ENCODE assay signal across 1 cellular context in genomic region chr7:130793855-130794618, GRCh38.
TF ChIP-seq lines count a peak whose summit lies in the region.

No MANE protein-coding gene starts in this region.

TF ChIP-seq in GM23338, 12 proteins besides CTCF, POLR2A, EP300 and RAD21 (continued from another document):
- TF ChIP-seq, protein P1, sequence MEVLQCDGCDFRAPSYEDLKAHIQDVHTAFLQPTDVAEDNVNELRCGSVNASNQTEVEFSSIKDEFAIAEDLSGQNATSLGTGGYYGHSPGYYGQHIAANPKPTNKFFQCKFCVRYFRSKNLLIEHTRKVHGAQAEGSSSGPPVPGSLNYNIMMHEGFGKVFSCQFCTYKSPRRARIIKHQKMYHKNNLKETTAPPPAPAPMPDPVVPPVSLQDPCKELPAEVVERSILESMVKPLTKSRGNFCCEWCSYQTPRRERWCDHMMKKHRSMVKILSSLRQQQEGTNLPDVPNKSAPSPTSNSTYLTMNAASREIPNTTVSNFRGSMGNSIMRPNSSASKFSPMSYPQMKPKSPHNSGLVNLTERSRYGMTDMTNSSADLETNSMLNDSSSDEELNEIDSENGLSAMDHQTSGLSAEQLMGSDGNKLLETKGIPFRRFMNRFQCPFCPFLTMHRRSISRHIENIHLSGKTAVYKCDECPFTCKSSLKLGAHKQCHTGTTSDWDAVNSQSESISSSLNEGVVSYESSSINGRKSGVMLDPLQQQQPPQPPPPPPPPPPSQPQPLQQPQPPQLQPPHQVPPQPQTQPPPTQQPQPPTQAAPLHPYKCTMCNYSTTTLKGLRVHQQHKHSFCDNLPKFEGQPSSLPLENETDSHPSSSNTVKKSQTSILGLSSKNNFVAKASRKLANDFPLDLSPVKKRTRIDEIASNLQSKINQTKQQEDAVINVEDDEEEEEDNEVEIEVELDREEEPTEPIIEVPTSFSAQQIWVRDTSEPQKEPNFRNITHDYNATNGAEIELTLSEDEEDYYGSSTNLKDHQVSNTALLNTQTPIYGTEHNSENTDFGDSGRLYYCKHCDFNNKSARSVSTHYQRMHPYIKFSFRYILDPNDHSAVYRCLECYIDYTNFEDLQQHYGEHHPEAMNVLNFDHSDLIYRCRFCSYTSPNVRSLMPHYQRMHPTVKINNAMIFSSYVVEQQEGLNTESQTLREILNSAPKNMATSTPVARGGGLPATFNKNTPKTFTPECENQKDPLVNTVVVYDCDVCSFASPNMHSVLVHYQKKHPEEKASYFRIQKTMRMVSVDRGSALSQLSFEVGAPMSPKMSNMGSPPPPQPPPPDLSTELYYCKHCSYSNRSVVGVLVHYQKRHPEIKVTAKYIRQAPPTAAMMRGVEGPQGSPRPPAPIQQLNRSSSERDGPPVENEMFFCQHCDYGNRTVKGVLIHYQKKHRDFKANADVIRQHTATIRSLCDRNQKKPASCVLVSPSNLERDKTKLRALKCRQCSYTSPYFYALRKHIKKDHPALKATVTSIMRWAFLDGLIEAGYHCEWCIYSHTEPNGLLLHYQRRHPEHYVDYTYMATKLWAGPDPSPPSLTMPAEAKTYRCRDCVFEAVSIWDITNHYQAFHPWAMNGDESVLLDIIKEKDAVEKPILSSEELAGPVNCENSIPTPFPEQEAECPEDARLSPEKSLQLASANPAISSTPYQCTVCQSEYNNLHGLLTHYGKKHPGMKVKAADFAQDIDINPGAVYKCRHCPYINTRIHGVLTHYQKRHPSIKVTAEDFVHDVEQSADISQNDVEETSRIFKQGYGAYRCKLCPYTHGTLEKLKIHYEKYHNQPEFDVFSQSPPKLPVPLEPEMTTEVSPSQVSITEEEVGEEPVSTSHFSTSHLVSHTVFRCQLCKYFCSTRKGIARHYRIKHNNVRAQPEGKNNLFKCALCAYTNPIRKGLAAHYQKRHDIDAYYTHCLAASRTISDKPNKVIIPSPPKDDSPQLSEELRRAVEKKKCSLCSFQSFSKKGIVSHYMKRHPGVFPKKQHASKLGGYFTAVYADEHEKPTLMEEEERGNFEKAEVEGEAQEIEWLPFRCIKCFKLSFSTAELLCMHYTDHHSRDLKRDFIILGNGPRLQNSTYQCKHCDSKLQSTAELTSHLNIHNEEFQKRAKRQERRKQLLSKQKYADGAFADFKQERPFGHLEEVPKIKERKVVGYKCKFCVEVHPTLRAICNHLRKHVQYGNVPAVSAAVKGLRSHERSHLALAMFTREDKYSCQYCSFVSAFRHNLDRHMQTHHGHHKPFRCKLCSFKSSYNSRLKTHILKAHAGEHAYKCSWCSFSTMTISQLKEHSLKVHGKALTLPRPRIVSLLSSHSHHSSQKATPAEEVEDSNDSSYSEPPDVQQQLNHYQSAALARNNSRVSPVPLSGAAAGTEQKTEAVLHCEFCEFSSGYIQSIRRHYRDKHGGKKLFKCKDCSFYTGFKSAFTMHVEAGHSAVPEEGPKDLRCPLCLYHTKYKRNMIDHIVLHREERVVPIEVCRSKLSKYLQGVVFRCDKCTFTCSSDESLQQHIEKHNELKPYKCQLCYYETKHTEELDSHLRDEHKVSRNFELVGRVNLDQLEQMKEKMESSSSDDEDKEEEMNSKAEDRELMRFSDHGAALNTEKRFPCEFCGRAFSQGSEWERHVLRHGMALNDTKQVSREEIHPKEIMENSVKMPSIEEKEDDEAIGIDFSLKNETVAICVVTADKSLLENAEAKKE (CRISPR knock-in tag; IDR thresholded peaks at IDR 0.05), result no peak
- no peak for TF ChIP-seq NANOG (IDR thresholded peaks at IDR 0.05; ENCODE audit: borderline replicate concordance)
- TF ChIP-seq EZH2 (IDR thresholded peaks at IDR 0.05; ENCODE audit: low read depth, unreplicated experiment), result no peak
- TF ChIP-seq EZH2phosphoT487 (IDR thresholded peaks at IDR 0.05; ENCODE audit: unreplicated experiment), result no peak
- no peak for TF ChIP-seq POLR2AphosphoS5 (IDR thresholded peaks at IDR 0.05; ENCODE audit: low read depth)
- TF ChIP-seq CREB1 (CRISPR knock-in tag; IDR thresholded peaks at IDR 0.05; ENCODE audit: low read depth), result no peak
- no peak for TF ChIP-seq STAT1 (IDR thresholded peaks at IDR 0.05; ENCODE audit: unreplicated experiment)
- TF ChIP-seq, protein P2, sequence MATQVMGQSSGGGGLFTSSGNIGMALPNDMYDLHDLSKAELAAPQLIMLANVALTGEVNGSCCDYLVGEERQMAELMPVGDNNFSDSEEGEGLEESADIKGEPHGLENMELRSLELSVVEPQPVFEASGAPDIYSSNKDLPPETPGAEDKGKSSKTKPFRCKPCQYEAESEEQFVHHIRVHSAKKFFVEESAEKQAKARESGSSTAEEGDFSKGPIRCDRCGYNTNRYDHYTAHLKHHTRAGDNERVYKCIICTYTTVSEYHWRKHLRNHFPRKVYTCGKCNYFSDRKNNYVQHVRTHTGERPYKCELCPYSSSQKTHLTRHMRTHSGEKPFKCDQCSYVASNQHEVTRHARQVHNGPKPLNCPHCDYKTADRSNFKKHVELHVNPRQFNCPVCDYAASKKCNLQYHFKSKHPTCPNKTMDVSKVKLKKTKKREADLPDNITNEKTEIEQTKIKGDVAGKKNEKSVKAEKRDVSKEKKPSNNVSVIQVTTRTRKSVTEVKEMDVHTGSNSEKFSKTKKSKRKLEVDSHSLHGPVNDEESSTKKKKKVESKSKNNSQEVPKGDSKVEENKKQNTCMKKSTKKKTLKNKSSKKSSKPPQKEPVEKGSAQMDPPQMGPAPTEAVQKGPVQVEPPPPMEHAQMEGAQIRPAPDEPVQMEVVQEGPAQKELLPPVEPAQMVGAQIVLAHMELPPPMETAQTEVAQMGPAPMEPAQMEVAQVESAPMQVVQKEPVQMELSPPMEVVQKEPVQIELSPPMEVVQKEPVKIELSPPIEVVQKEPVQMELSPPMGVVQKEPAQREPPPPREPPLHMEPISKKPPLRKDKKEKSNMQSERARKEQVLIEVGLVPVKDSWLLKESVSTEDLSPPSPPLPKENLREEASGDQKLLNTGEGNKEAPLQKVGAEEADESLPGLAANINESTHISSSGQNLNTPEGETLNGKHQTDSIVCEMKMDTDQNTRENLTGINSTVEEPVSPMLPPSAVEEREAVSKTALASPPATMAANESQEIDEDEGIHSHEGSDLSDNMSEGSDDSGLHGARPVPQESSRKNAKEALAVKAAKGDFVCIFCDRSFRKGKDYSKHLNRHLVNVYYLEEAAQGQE (IDR thresholded peaks at IDR 0.05; ENCODE audit: unreplicated experiment), result no peak
- no peak for TF ChIP-seq JUNB (IDR thresholded peaks at IDR 0.05; ENCODE audit: unreplicated experiment)
- no peak for TF ChIP-seq ETS1 (IDR thresholded peaks at IDR 0.05)
- no peak for TF ChIP-seq ZNF114 (CRISPR knock-in tag; IDR thresholded peaks at IDR 0.05)
